7 cellular contexts compared by ENCODE assay signal in the genomic region with DNA sequence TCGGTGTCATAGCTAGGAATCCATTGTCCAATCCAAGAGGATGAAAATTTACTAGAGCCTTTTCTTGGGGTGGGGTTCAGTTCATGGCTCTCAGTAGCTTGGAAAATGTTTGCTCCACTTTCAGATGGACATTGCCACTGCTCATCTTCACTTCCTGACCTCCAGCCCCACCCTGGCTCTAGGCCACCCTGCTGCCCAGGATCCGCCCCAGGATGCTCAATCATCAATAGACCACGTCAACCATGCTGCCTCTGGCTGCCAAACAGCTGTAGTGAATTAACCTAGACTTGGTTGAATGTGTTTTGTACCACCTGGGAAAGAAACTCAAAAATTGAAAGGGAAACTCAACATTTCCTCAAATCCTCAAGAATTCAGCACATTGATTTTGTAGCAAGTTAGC.
"Had no signal": no experiment of that assay in that cellular context is flagged by ENCODE, and none has a peak within 500 bp of the region (broad histone marks: within the 10 kb centered on the region; RNA-seq: fewer than 3 reads in every experiment).

No MANE protein-coding gene starts in this region.

- H3K27ac ChIP-seq: HL-60 had no signal

- DNase-seq: H9, HCEC 1CT, IMR-90, KG1 had no signal

- H3K4me3 Mint-ChIP-seq: GM23338, H9 had no signal

- H3K4me3 ChIP-seq: GM23338, K562 had no signal

- ATAC-seq: GM23338, K562 had no signal

- H3K4me2 ChIP-seq: GM23338 had no signal

- H3K4me1 Mint-ChIP-seq: GM23338, H9 had no signal

- H3K27ac Mint-ChIP-seq: GM23338, H9 had no signal

- H2AFZ ChIP-seq: GM23338 had no signal

- H3K9me3 Mint-ChIP-seq: GM23338 had no signal
